ENCODE assay signal across 2 cellular contexts in genomic region chr16:20942271-20942670, GRCh38.
TF ChIP-seq lines count a peak whose summit lies in the region.

No MANE protein-coding gene starts in this region.

TF ChIP-seq in IMR-90, 13 proteins besides CTCF, POLR2A, EP300 and RAD21:
- TF ChIP-seq CHD1 (IDR thresholded peaks at IDR 0.05; ENCODE audit: low read depth, low read length) (no peak), SMC3 (IDR thresholded peaks at IDR 0.05; ENCODE audit: low read depth, low read length) (no peak), MAZ (IDR thresholded peaks at IDR 0.05; ENCODE audit: borderline replicate concordance, low read depth, low read length) (no peak), ELK1 (IDR thresholded peaks at IDR 0.05; ENCODE audit: borderline replicate concordance, low read depth, low read length) (no peak), RCOR1 (IDR thresholded peaks at IDR 0.05; ENCODE audit: insufficient replicate concordance, low read length) (no peak), BHLHE40 (IDR thresholded peaks at IDR 0.05; ENCODE audit: low read depth, low read length) (no peak), FOS (IDR thresholded peaks at IDR 0.05; ENCODE audit: low read depth, low read length) (no peak), RFX5 (IDR thresholded peaks at IDR 0.05; ENCODE audit: low read depth, low read length) (no peak), MAFK (IDR thresholded peaks at IDR 0.05; ENCODE audit: low read depth, low read length) (no peak)

TF ChIP-seq in H1, 55 proteins besides CTCF, POLR2A, EP300 and RAD21:
- TF ChIP-seq NRF1 (IDR thresholded peaks at IDR 0.05; ENCODE audit: low read depth, low read length), result no peak
- no peak for TF ChIP-seq CREB1 (IDR thresholded peaks at IDR 0.05)
- TF ChIP-seq ASH2L (IDR thresholded peaks at IDR 0.05; ENCODE audit: low read length), result no peak
- no peak for TF ChIP-seq POLR2AphosphoS5 (IDR thresholded peaks at IDR 0.05; ENCODE audit: low read depth, low read length)
- TF ChIP-seq CTBP2 (IDR thresholded peaks at IDR 0.05; ENCODE audit: borderline replicate concordance, insufficient read depth, insufficient read length, low read length), result no peak
- TF ChIP-seq KDM1A (IDR thresholded peaks at IDR 0.05; ENCODE audit: borderline replicate concordance, low read length), result no peak
- TF ChIP-seq GTF2F1 (IDR thresholded peaks at IDR 0.05; ENCODE audit: borderline replicate concordance, low read depth, low read length), result no peak
- TF ChIP-seq POU5F1 (IDR thresholded peaks at IDR 0.05; ENCODE audit: low read depth, low read length), result no peak
- no peak for TF ChIP-seq RBBP5 (IDR thresholded peaks at IDR 0.05; ENCODE audit: borderline replicate concordance, low read depth, low read length)
- TF ChIP-seq GABPA (IDR thresholded peaks at IDR 0.05; ENCODE audit: borderline replicate concordance, insufficient read depth, low read length), result no peak
- TF ChIP-seq RNF2 (IDR thresholded peaks at IDR 0.05; ENCODE audit: borderline replicate concordance, low read depth, low read length, missing control alignments, poor library complexity, severe bottlenecking), result no peak
- TF ChIP-seq EGR1 (IDR thresholded peaks at IDR 0.05; ENCODE audit: borderline replicate concordance, low read depth, low read length), result no peak
- TF ChIP-seq HDAC6 (IDR thresholded peaks at IDR 0.05; ENCODE audit: low read depth, low read length), result no peak
- no peak for TF ChIP-seq TBP (IDR thresholded peaks at IDR 0.05; ENCODE audit: low read depth, low read length)
TF ChIP-seq in H1: peak in this region for 0.
